26 cellular contexts compared by ENCODE assay signal in genomic region chr11:6452219-6452618, GRCh38.
"Had no signal": no experiment of that assay in that cellular context is flagged by ENCODE, and none has a peak within 500 bp of the region (broad histone marks: within the 10 kb centered on the region; RNA-seq: fewer than 3 reads in every experiment).

No MANE protein-coding gene starts in this region.

- H3K9me3 Mint-ChIP-seq: activated B cell treated with CpG ODN at 0.5 μM for 24 hours; activated T-cell treated with anti-CD3 and anti-CD28 coated beads, Interleukin-2, amount 50 U/mL, for 24 hours; activated T-helper 17 cell treated with anti-CD3 and anti-CD28 coated beads, Interleukin-2, amount 50 U/mL, for 72 hours; memory B cell; natural killer cell treated with Interleukin-12 subunit alpha and Interleukin-12 subunit beta and Interleukin-15 and Interleukin-18, amount 100 ng/mL, for 72 hours; stimulated activated naive B cell treated with anti-CD40 and anti-IgM and Interleukin-4, amounts not matched to agents 10 μg/mL and 1 μg/mL and 100 μg/mL, for 72 hours; T-helper 1 cell treated with Interleukin-12 subunit alpha and Interleukin-12 subunit beta and Interleukin-4 antibody, amounts not matched to agents 30 μg/mL and 1 μg/mL, for 36 hours had no signal

- ATAC-seq: activated CD4-positive, alpha-beta T cell treated with anti-CD3 and anti-CD28 coated beads for 36 hours; activated T-helper 17 cell treated with anti-CD3 and anti-CD28 coated beads, Interleukin-2, amount 50 U/mL, for 72 hours; gastrocnemius medialis; natural killer cell treated with Interleukin-12 subunit alpha and Interleukin-12 subunit beta and Interleukin-15 and Interleukin-18, amount 100 ng/mL, for 72 hours; right lobe of liver; stimulated activated naive B cell treated with anti-CD40 and anti-IgM and Interleukin-4, amounts not matched to agents 10 μg/mL and 1 μg/mL and 100 μg/mL, for 72 hours had no signal

- H3K27ac ChIP-seq: epithelial cell of prostate, gastrocnemius medialis, neutrophil, parathyroid adenoma, right lobe of liver, testis had no signal

- H3K4me3 ChIP-seq: gastrocnemius medialis, right lobe of liver, smooth muscle cell, testis had no signal

- DNase-seq: activated B cell treated with CpG ODN at 0.5 μM for 24 hours; activated CD4-positive, alpha-beta T cell treated with anti-CD3 and anti-CD28 coated beads for 36 hours; activated CD4-positive, alpha-beta T cell treated with anti-CD3 and anti-CD28 coated beads, Interleukin-2, amount 50 U/mL, for 4 hours; activated CD8-positive, alpha-beta memory T cell treated with anti-CD3 and anti-CD28 coated beads for 24 hours; activated CD8-positive, alpha-beta memory T cell treated with anti-CD3 and anti-CD28 coated beads, Interleukin-2, amount 50 U/mL, for 4 hours; activated T-cell treated with anti-CD3 and anti-CD28 coated beads, Interleukin-2, amount 50 U/mL, for 24 hours; cerebellar nuclear complex; cortex of kidney; gastrocnemius medialis; hypothalamus; right lobe of liver; stimulated activated CD4-positive, alpha-beta T cell treated with anti-CD3 and anti-CD28 coated beads, Interleukin-15, amount 100 ng/mL, for 24 hours; stimulated activated CD4-positive, alpha-beta T cell treated with anti-CD3 and anti-CD28 coated beads, Interleukin-2, amount 100 ng/mL, for 48 hours; stimulated activated CD8-positive, alpha-beta memory T cell treated with anti-CD3 and anti-CD28 coated beads, Interleukin-4, amount 100 ng/mL, for 48 hours; stimulated activated naive B cell treated with anti-CD40 and anti-IgM and Interleukin-4, amounts not matched to agents 10 μg/mL and 1 μg/mL and 100 μg/mL, for 72 hours; T1000; testis had no signal

- H3K27me3 ChIP-seq: gastrocnemius medialis, neutrophil, right lobe of liver, testis had no signal

- H3K9me3 ChIP-seq: gastrocnemius medialis, neutrophil, right lobe of liver, testis had no signal

- H3K4me1 Mint-ChIP-seq: activated B cell treated with CpG ODN at 0.5 μM for 24 hours; activated CD4-positive, alpha-beta T cell treated with anti-CD3 and anti-CD28 coated beads for 36 hours; activated T-helper 17 cell treated with anti-CD3 and anti-CD28 coated beads, Interleukin-2, amount 50 U/mL, for 72 hours; memory B cell; stimulated activated naive B cell treated with anti-CD40 and anti-IgM and Interleukin-4, amounts not matched to agents 10 μg/mL and 1 μg/mL and 100 μg/mL, for 72 hours had no signal

- H3K4me3 Mint-ChIP-seq: activated B cell treated with CpG ODN at 0.5 μM for 24 hours; activated CD4-positive, alpha-beta T cell treated with anti-CD3 and anti-CD28 coated beads for 36 hours; activated naive CD8-positive, alpha-beta T cell; activated T-cell treated with anti-CD3 and anti-CD28 coated beads, Interleukin-2, amount 50 U/mL, for 24 hours; activated T-helper 17 cell treated with anti-CD3 and anti-CD28 coated beads, Interleukin-2, amount 50 U/mL, for 72 hours; memory B cell; natural killer cell treated with Interleukin-12 subunit alpha and Interleukin-12 subunit beta and Interleukin-15 and Interleukin-18, amount 100 ng/mL, for 72 hours; stimulated activated naive B cell treated with anti-CD40 and anti-IgM and Interleukin-4, amounts not matched to agents 10 μg/mL and 1 μg/mL and 100 μg/mL, for 72 hours; T-helper 1 cell treated with Interleukin-12 subunit alpha and Interleukin-12 subunit beta and Interleukin-4 antibody, amounts not matched to agents 30 μg/mL and 1 μg/mL, for 36 hours had no signal

- H3K27me3 Mint-ChIP-seq: activated B cell treated with CpG ODN at 0.5 μM for 24 hours; activated CD4-positive, alpha-beta T cell treated with anti-CD3 and anti-CD28 coated beads for 36 hours; activated naive CD8-positive, alpha-beta T cell; activated T-cell treated with anti-CD3 and anti-CD28 coated beads, Interleukin-2, amount 50 U/mL, for 24 hours; activated T-helper 17 cell treated with anti-CD3 and anti-CD28 coated beads, Interleukin-2, amount 50 U/mL, for 72 hours; memory B cell; natural killer cell treated with Interleukin-12 subunit alpha and Interleukin-12 subunit beta and Interleukin-15 and Interleukin-18, amount 100 ng/mL, for 72 hours; stimulated activated naive B cell treated with anti-CD40 and anti-IgM and Interleukin-4, amounts not matched to agents 10 μg/mL and 1 μg/mL and 100 μg/mL, for 72 hours had no signal

- H3K27ac Mint-ChIP-seq: activated B cell treated with CpG ODN at 0.5 μM for 24 hours; activated CD4-positive, alpha-beta T cell treated with anti-CD3 and anti-CD28 coated beads for 36 hours; activated naive CD8-positive, alpha-beta T cell; activated T-cell treated with anti-CD3 and anti-CD28 coated beads, Interleukin-2, amount 50 U/mL, for 24 hours; activated T-helper 17 cell treated with anti-CD3 and anti-CD28 coated beads, Interleukin-2, amount 50 U/mL, for 72 hours; memory B cell; natural killer cell treated with Interleukin-12 subunit alpha and Interleukin-12 subunit beta and Interleukin-15 and Interleukin-18, amount 100 ng/mL, for 72 hours; stimulated activated naive B cell treated with anti-CD40 and anti-IgM and Interleukin-4, amounts not matched to agents 10 μg/mL and 1 μg/mL and 100 μg/mL, for 72 hours; T-helper 1 cell treated with Interleukin-12 subunit alpha and Interleukin-12 subunit beta and Interleukin-4 antibody, amounts not matched to agents 30 μg/mL and 1 μg/mL, for 36 hours had no signal

- H3K4me1 ChIP-seq: parathyroid adenoma, right lobe of liver, testis had no signal

- H3K36me3 Mint-ChIP-seq: natural killer cell treated with Interleukin-12 subunit alpha and Interleukin-12 subunit beta and Interleukin-15 and Interleukin-18, amount 100 ng/mL, for 72 hours had no signal
